In genomic region chr5:144203750-144204596, GRCh38 we compare ENCODE assay signal across 9 cellular contexts. TPM values are rescaled to one million over a fixed set of nuclear protein-coding genes. Genes with fewer than 3 reads are reported as not detected.
A peak's percentile ranks its signal among the peaks of the same experiment; 100 is the strongest.
DNase-seq lines count a peak whose midpoint lies in the region; ATAC-seq and TF ChIP-seq lines count a peak whose summit lies in the region.
"Had no signal": no experiment of that assay in that cellular context is flagged by ENCODE, and none has a peak within 500 bp of the region (broad histone marks: within the 10 kb centered on the region; RNA-seq: fewer than 3 reads in every experiment).

No MANE protein-coding gene starts in this region.

- no peaks in the 10 kb centered on the region for H3K79me2 ChIP-seq in PC-3 (ENCODE audit: low read length)

- no peak overlapping the region for H3K4me2 ChIP-seq in PC-3 (ENCODE audit: low read length)

- in situ Hi-C loops in brain microvascular endothelial cell (cut with HindIII; ENCODE audit: low pct_ligation_motif_present, low sequenced_read_pairs) = no loop called here

- POLR2A ChIA-PET in PC-3 (lab: Charles Lee; ENCODE audit: unreplicated experiment) = no interaction called here

- no peaks in the 10 kb centered on the region for H3K9me2 ChIP-seq in PC-3 (replicated peaks; ENCODE audit: low read length)

- DNase-seq in NCI-H2171 treated with DMSO at 0.1 percent for 48 hours (lab: John Stamatoyannopoulos, UW) = peak; percentile 50
- no peak for DNase-seq in NCI-H2171 (lab: John Stamatoyannopoulos, UW)
- DNase-seq in HT-29 (ENCODE audit: low spot score) = peak; percentile 80
- peak; percentile 73 for DNase-seq in PC-3
- peak; percentile 82 for DNase-seq in brain microvascular endothelial cell
- peak; percentile 78 for DNase-seq in iris pigment epithelial cell (ENCODE audit: low read depth)
- peak in 1 of 2 donors; percentile 29 for DNase-seq in stimulated activated naive CD8-positive, alpha-beta T cell treated with anti-CD3 and anti-CD28 coated beads, Interleukin-15, amount 100 ng/mL, for 72 hours

- no peaks in the 10 kb centered on the region for H3F3A ChIP-seq in PC-3 (ENCODE audit: low read length, unreplicated experiment)

- H3K4me1 ChIP-seq in PC-3 (ENCODE audit: insufficient read depth, low read length) = peaks cover 4% of the 10 kb centered on the region; the same call in 1 of the 2 replicates

- intact Hi-C loops in PC-3 (cut with micrococcal nuclease) = loop anchor here (1.0 to 5.0 kb wide), 9 partner anchors 186 to 1843 kb away; no protein-coding TSS in a partner anchor

- H3K27me3 Mint-ChIP-seq in stimulated activated naive CD8-positive, alpha-beta T cell treated with anti-CD3 and anti-CD28 coated beads, Interleukin-15, amount 100 ng/mL, for 72 hours = peaks cover 56% of the 10 kb centered on the region

- H3K27ac ChIP-seq in PC-3 (ENCODE audit: low read length) (no peak overlapping the region), brain microvascular endothelial cell (no peak overlapping the region)

- no peaks in the 10 kb centered on the region for H4K20me1 ChIP-seq in PC-3 (ENCODE audit: low read length)

- H3K36me3 ChIP-seq in PC-3 (ENCODE audit: low read depth, low read length) (no peaks in the 10 kb centered on the region), brain microvascular endothelial cell (replicated peaks) (no peaks in the 10 kb centered on the region)

- H3K4me3 Mint-ChIP-seq in stimulated activated naive CD8-positive, alpha-beta T cell treated with anti-CD3 and anti-CD28 coated beads, Interleukin-15, amount 100 ng/mL, for 72 hours = no peak overlapping the region
- H3K4me3 Mint-ChIP-seq: dendritic cell treated with granulocyte-macrophage colony-stimulating factor and Interleukin-4, amounts not matched to agents 40 ng/mL and 50 ng/mL, for 4 days had no signal

- H2AFZ ChIP-seq in PC-3 (ENCODE audit: low read length) = no peak overlapping the region

- H3K4me1 Mint-ChIP-seq in stimulated activated naive CD8-positive, alpha-beta T cell treated with anti-CD3 and anti-CD28 coated beads, Interleukin-15, amount 100 ng/mL, for 72 hours = no peaks in the 10 kb centered on the region

- no TSS peak for BruUV-seq in PC-3 (replicated peaks; lab: Mats Ljungman, UMichigan)

- peak; percentile 84 for TF ChIP-seq CTCF in PC-3 (conservative IDR thresholded peaks at IDR 0.05; ENCODE audit: low read depth, low read length)
- peak; percentile 82 for TF ChIP-seq CTCF in brain microvascular endothelial cell (IDR thresholded peaks at IDR 0.05; ENCODE audit: low read depth, low read length, missing control alignments)

- no peaks in the 10 kb centered on the region for H3K9me3 ChIP-seq in PC-3 (ENCODE audit: low read length)

- H3K27ac Mint-ChIP-seq in stimulated activated naive CD8-positive, alpha-beta T cell treated with anti-CD3 and anti-CD28 coated beads, Interleukin-15, amount 100 ng/mL, for 72 hours = no peak overlapping the region
- H3K27ac Mint-ChIP-seq: dendritic cell treated with granulocyte-macrophage colony-stimulating factor and Interleukin-4, amounts not matched to agents 40 ng/mL and 50 ng/mL, for 4 days had no signal

- no peaks in the 10 kb centered on the region for H3K9me3 Mint-ChIP-seq in stimulated activated naive CD8-positive, alpha-beta T cell treated with anti-CD3 and anti-CD28 coated beads, Interleukin-15, amount 100 ng/mL, for 72 hours
- H3K9me3 Mint-ChIP-seq: dendritic cell treated with granulocyte-macrophage colony-stimulating factor and Interleukin-4, amounts not matched to agents 40 ng/mL and 50 ng/mL, for 4 days had no signal

- H3K9ac ChIP-seq in PC-3 (ENCODE audit: low read length) = no peak overlapping the region

- H3K4me3 ChIP-seq in PC-3 (ENCODE audit: low read length) (no peak overlapping the region), brain microvascular endothelial cell (ENCODE audit: low read depth, low read length) (no peak overlapping the region)

- H3K27me3 ChIP-seq in PC-3 (ENCODE audit: low read length) = peaks cover 40% of the 10 kb centered on the region
- H3K27me3 ChIP-seq in brain microvascular endothelial cell (replicated peaks) = no peaks in the 10 kb centered on the region

- CTCF ChIA-PET in PC-3 (lab: Charles Lee) = interaction anchor here (0.6 to 1.1 kb wide), 4 partner anchors 1515 to 1926 kb away, joined by 3 to 4 read pairs (median 4); no protein-coding TSS in a partner anchor

- ATAC-seq in GM21390 (IDR thresholded peaks at IDR 0.05; ENCODE audit: unreplicated experiment) (peak; percentile 83), PC-3 (peak; percentile 76)
- ATAC-seq in stimulated activated naive CD8-positive, alpha-beta T cell treated with anti-CD3 and anti-CD28 coated beads, Interleukin-15, amount 100 ng/mL, for 72 hours = peak; percentile 69

RNA-seq across cellular contexts. Expression of gene KCTD16, which starts 33.3 kb away (rescaled TPM):
- total RNA-seq in HT-29 (2014; rRNA removed; shearing (Covaris generic)) = 0.31 TPM in 1 of 2 replicates, not detected in the other
- not detected in 2 replicates for total RNA-seq in PC-3 (2014; rRNA removed)

RNA-seq across cellular contexts. Expression of gene YIPF5, which starts 33.5 kb away (rescaled TPM):
- 13.7 and 21.8 TPM in 2 replicates for total RNA-seq in HT-29 (2014; rRNA removed; shearing (Covaris generic))
- total RNA-seq in PC-3 (2014; rRNA removed) = 17.6 and 24.1 TPM in 2 replicates
